1 cellular context compared by ENCODE assay signal in the genomic region with DNA sequence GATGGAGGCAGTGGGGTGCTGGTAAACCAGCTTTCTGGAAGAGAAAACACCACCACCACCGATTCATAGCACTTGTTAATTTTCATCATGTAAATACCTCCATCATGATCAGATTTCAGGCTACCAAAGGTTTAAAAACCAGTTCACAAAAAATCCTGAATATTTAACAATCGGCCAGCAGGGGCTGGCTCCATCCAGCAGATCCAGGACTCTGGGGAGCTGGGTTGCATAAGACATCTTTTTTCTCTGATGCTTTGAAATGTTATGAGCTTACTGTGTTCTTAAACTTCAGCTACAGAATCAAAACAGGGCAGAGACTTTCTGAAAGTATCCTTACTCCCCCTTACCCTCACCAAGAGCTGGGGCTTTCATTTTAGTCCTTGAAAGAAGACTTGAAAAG.
TF ChIP-seq lines count a peak whose summit lies in the region.

No MANE protein-coding gene starts in this region.

TF ChIP-seq in WTC11, 78 proteins besides CTCF, POLR2A, EP300 and RAD21 (continued from another document):
- TF ChIP-seq, protein P1, sequence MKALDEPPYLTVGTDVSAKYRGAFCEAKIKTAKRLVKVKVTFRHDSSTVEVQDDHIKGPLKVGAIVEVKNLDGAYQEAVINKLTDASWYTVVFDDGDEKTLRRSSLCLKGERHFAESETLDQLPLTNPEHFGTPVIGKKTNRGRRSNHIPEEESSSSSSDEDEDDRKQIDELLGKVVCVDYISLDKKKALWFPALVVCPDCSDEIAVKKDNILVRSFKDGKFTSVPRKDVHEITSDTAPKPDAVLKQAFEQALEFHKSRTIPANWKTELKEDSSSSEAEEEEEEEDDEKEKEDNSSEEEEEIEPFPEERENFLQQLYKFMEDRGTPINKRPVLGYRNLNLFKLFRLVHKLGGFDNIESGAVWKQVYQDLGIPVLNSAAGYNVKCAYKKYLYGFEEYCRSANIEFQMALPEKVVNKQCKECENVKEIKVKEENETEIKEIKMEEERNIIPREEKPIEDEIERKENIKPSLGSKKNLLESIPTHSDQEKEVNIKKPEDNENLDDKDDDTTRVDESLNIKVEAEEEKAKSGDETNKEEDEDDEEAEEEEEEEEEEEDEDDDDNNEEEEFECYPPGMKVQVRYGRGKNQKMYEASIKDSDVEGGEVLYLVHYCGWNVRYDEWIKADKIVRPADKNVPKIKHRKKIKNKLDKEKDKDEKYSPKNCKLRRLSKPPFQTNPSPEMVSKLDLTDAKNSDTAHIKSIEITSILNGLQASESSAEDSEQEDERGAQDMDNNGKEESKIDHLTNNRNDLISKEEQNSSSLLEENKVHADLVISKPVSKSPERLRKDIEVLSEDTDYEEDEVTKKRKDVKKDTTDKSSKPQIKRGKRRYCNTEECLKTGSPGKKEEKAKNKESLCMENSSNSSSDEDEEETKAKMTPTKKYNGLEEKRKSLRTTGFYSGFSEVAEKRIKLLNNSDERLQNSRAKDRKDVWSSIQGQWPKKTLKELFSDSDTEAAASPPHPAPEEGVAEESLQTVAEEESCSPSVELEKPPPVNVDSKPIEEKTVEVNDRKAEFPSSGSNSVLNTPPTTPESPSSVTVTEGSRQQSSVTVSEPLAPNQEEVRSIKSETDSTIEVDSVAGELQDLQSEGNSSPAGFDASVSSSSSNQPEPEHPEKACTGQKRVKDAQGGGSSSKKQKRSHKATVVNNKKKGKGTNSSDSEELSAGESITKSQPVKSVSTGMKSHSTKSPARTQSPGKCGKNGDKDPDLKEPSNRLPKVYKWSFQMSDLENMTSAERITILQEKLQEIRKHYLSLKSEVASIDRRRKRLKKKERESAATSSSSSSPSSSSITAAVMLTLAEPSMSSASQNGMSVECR (CRISPR knock-in tag; IDR thresholded peaks at IDR 0.05; ENCODE audit: borderline replicate concordance), result no peak
- TF ChIP-seq, protein P2, sequence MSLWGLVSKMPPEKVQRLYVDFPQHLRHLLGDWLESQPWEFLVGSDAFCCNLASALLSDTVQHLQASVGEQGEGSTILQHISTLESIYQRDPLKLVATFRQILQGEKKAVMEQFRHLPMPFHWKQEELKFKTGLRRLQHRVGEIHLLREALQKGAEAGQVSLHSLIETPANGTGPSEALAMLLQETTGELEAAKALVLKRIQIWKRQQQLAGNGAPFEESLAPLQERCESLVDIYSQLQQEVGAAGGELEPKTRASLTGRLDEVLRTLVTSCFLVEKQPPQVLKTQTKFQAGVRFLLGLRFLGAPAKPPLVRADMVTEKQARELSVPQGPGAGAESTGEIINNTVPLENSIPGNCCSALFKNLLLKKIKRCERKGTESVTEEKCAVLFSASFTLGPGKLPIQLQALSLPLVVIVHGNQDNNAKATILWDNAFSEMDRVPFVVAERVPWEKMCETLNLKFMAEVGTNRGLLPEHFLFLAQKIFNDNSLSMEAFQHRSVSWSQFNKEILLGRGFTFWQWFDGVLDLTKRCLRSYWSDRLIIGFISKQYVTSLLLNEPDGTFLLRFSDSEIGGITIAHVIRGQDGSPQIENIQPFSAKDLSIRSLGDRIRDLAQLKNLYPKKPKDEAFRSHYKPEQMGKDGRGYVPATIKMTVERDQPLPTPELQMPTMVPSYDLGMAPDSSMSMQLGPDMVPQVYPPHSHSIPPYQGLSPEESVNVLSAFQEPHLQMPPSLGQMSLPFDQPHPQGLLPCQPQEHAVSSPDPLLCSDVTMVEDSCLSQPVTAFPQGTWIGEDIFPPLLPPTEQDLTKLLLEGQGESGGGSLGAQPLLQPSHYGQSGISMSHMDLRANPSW (CRISPR knock-in tag; conservative IDR thresholded peaks at IDR 0.05; ENCODE audit: low read depth), result no peak
- TF ChIP-seq SOX15 (CRISPR knock-in tag; IDR thresholded peaks at IDR 0.05) (no peak), NFE2L1 (CRISPR knock-in tag; IDR thresholded peaks at IDR 0.05) (no peak), JAZF1 (CRISPR knock-in tag; IDR thresholded peaks at IDR 0.05) (no peak), ZNF671 (CRISPR knock-in tag; IDR thresholded peaks at IDR 0.05) (no peak), SP1 (CRISPR knock-in tag; conservative IDR thresholded peaks at IDR 0.05) (no peak), MYBL2 (CRISPR knock-in tag; IDR thresholded peaks at IDR 0.05) (no peak), ZNF317 (CRISPR knock-in tag; IDR thresholded peaks at IDR 0.05; ENCODE audit: borderline replicate concordance, low read depth) (no peak), FOXK1 (CRISPR knock-in tag; IDR thresholded peaks at IDR 0.05) (no peak)
- TF ChIP-seq, protein P3, sequence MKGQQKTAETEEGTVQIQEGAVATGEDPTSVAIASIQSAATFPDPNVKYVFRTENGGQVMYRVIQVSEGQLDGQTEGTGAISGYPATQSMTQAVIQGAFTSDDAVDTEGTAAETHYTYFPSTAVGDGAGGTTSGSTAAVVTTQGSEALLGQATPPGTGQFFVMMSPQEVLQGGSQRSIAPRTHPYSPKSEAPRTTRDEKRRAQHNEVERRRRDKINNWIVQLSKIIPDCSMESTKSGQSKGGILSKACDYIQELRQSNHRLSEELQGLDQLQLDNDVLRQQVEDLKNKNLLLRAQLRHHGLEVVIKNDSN (CRISPR knock-in tag; IDR thresholded peaks at IDR 0.05), result no peak
- TF ChIP-seq, protein P4, sequence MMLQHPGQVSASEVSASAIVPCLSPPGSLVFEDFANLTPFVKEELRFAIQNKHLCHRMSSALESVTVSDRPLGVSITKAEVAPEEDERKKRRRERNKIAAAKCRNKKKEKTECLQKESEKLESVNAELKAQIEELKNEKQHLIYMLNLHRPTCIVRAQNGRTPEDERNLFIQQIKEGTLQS (CRISPR knock-in tag; conservative IDR thresholded peaks at IDR 0.05), result no peak
- TF ChIP-seq, protein P5, sequence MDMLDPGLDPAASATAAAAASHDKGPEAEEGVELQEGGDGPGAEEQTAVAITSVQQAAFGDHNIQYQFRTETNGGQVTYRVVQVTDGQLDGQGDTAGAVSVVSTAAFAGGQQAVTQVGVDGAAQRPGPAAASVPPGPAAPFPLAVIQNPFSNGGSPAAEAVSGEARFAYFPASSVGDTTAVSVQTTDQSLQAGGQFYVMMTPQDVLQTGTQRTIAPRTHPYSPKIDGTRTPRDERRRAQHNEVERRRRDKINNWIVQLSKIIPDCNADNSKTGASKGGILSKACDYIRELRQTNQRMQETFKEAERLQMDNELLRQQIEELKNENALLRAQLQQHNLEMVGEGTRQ (CRISPR knock-in tag; IDR thresholded peaks at IDR 0.05), result no peak
- TF ChIP-seq, protein P6, sequence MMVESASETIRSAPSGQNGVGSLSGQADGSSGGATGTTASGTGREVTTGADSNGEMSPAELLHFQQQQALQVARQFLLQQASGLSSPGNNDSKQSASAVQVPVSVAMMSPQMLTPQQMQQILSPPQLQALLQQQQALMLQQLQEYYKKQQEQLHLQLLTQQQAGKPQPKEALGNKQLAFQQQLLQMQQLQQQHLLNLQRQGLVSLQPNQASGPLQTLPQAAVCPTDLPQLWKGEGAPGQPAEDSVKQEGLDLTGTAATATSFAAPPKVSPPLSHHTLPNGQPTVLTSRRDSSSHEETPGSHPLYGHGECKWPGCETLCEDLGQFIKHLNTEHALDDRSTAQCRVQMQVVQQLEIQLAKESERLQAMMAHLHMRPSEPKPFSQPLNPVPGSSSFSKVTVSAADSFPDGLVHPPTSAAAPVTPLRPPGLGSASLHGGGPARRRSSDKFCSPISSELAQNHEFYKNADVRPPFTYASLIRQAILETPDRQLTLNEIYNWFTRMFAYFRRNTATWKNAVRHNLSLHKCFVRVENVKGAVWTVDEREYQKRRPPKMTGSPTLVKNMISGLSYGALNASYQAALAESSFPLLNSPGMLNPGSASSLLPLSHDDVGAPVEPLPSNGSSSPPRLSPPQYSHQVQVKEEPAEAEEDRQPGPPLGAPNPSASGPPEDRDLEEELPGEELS (CRISPR knock-in tag; IDR thresholded peaks at IDR 0.05), result no peak
- TF ChIP-seq, protein P7, sequence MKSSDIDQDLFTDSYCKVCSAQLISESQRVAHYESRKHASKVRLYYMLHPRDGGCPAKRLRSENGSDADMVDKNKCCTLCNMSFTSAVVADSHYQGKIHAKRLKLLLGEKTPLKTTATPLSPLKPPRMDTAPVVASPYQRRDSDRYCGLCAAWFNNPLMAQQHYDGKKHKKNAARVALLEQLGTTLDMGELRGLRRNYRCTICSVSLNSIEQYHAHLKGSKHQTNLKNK (CRISPR knock-in tag; IDR thresholded peaks at IDR 0.05), result no peak
